ENCODE assay signal across 1 cellular context in genomic region chr1:41239988-41240610, GRCh38.
TF ChIP-seq lines count a peak whose summit lies in the region.

No MANE protein-coding gene starts in this region.

TF ChIP-seq in HepG2, 621 proteins besides CTCF, POLR2A, EP300 and RAD21 (continued from another document and continues in another):
- no peak for TF ChIP-seq ZNF550 (CRISPR knock-in tag; IDR thresholded peaks at IDR 0.05; ENCODE audit: borderline replicate concordance)
- TF ChIP-seq ZNF343 (CRISPR knock-in tag; IDR thresholded peaks at IDR 0.05), result no peak
- TF ChIP-seq ZNF10 (CRISPR knock-in tag; IDR thresholded peaks at IDR 0.05; ENCODE audit: borderline replicate concordance, low read depth), result no peak
- no peak for TF ChIP-seq ZNF841 (CRISPR knock-in tag; IDR thresholded peaks at IDR 0.05; ENCODE audit: borderline replicate concordance)
- TF ChIP-seq ZNF773 (CRISPR knock-in tag; IDR thresholded peaks at IDR 0.05; ENCODE audit: borderline replicate concordance), result no peak
- TF ChIP-seq ZSCAN9 (CRISPR knock-in tag; IDR thresholded peaks at IDR 0.05; ENCODE audit: borderline replicate concordance), result peak; percentile 86
- TF ChIP-seq ZNF552 (CRISPR knock-in tag; IDR thresholded peaks at IDR 0.05; ENCODE audit: borderline replicate concordance), result no peak
- no peak for TF ChIP-seq ZBTB14 (CRISPR knock-in tag; IDR thresholded peaks at IDR 0.05)
- no peak; the same call in 1 of the 2 replicates for TF ChIP-seq ZNF749 (CRISPR knock-in tag; IDR thresholded peaks at IDR 0.05; ENCODE audit: borderline replicate concordance)
- TF ChIP-seq ZNF556 (CRISPR knock-in tag; IDR thresholded peaks at IDR 0.05; ENCODE audit: borderline replicate concordance), result no peak
- TF ChIP-seq TEF (CRISPR knock-in tag; IDR thresholded peaks at IDR 0.05), result peak; percentile 54; the same call in 1 of the 2 replicates
- no peak for TF ChIP-seq SPEN (CRISPR knock-in tag; IDR thresholded peaks at IDR 0.05; ENCODE audit: low read depth)
- no peak for TF ChIP-seq ZNF484 (CRISPR knock-in tag; IDR thresholded peaks at IDR 0.05; ENCODE audit: borderline replicate concordance, low read depth)
- no peak for TF ChIP-seq ATRX (CRISPR knock-in tag; IDR thresholded peaks at IDR 0.05; ENCODE audit: borderline replicate concordance)
- peak; percentile 54; the same call in 1 of the 2 replicates for TF ChIP-seq THRA (CRISPR knock-in tag; IDR thresholded peaks at IDR 0.05; ENCODE audit: borderline replicate concordance)
- no peak for TF ChIP-seq ZNF232 (CRISPR knock-in tag; IDR thresholded peaks at IDR 0.05; ENCODE audit: borderline replicate concordance)
- TF ChIP-seq TFDP1 (CRISPR knock-in tag; IDR thresholded peaks at IDR 0.05; ENCODE audit: borderline replicate concordance), result 0 out of 2 replicates have a peak, but pooled peaks have one; percentile 43
- TF ChIP-seq NFRKB (IDR thresholded peaks at IDR 0.05), result no peak
- TF ChIP-seq KAT8 (CRISPR knock-in tag; IDR thresholded peaks at IDR 0.05), result peak; percentile 68; the same call in 1 of the 2 replicates
- TF ChIP-seq ATF5 (CRISPR knock-in tag; IDR thresholded peaks at IDR 0.05; ENCODE audit: low read depth), result no peak
- TF ChIP-seq ZBTB7A (CRISPR knock-in tag; IDR thresholded peaks at IDR 0.05), result no peak
- TF ChIP-seq LRRFIP1 (CRISPR knock-in tag; conservative IDR thresholded peaks at IDR 0.05), result no peak
- no peak for TF ChIP-seq ZNF432 (CRISPR knock-in tag; IDR thresholded peaks at IDR 0.05; ENCODE audit: borderline replicate concordance)
- TF ChIP-seq ZBTB4 (CRISPR knock-in tag; IDR thresholded peaks at IDR 0.05; ENCODE audit: borderline replicate concordance), result no peak
- no peak; the same call in 1 of the 2 replicates for TF ChIP-seq ZNF652 (CRISPR knock-in tag; IDR thresholded peaks at IDR 0.05; ENCODE audit: borderline replicate concordance, low read depth)
- TF ChIP-seq ZFP36L2 (CRISPR knock-in tag; IDR thresholded peaks at IDR 0.05), result no peak
- TF ChIP-seq ZNF83 (CRISPR knock-in tag; IDR thresholded peaks at IDR 0.05; ENCODE audit: borderline replicate concordance), result no peak
- TF ChIP-seq GABPA (IDR thresholded peaks at IDR 0.05; ENCODE audit: low read depth, low read length), result no peak
- TF ChIP-seq GABPA (CRISPR knock-in tag; IDR thresholded peaks at IDR 0.05; ENCODE audit: low read depth), result 0 out of 2 replicates have a peak, but pooled peaks have one; percentile 14
- no peak for TF ChIP-seq RNF2 (conservative IDR thresholded peaks at IDR 0.05; ENCODE audit: low read depth)
- peak; percentile 54 for TF ChIP-seq STAG1 (CRISPR knock-in tag; IDR thresholded peaks at IDR 0.05)
- TF ChIP-seq ZGPAT (CRISPR knock-in tag; IDR thresholded peaks at IDR 0.05), result peak; percentile 86
- no peak for TF ChIP-seq CBX1 (IDR thresholded peaks at IDR 0.05; ENCODE audit: low read depth)
- no peak for TF ChIP-seq ZNF615 (CRISPR knock-in tag; IDR thresholded peaks at IDR 0.05; ENCODE audit: borderline replicate concordance)
- TF ChIP-seq ZBTB33 (CRISPR knock-in tag; IDR thresholded peaks at IDR 0.05), result no peak
- TF ChIP-seq AHR (CRISPR knock-in tag; IDR thresholded peaks at IDR 0.05), result no peak
- no peak for TF ChIP-seq HOXA7 (CRISPR knock-in tag; IDR thresholded peaks at IDR 0.05)
- no peak for TF ChIP-seq ATF7 (IDR thresholded peaks at IDR 0.05)
- no peak for TF ChIP-seq ATF7 (CRISPR knock-in tag; IDR thresholded peaks at IDR 0.05)
- no peak for TF ChIP-seq PREB (CRISPR knock-in tag; IDR thresholded peaks at IDR 0.05)
- no peak for TF ChIP-seq LBX2 (CRISPR knock-in tag; IDR thresholded peaks at IDR 0.05; ENCODE audit: borderline replicate concordance)
- TF ChIP-seq ZNF326 (CRISPR knock-in tag; IDR thresholded peaks at IDR 0.05; ENCODE audit: borderline replicate concordance), result no peak
- TF ChIP-seq NFIC (IDR thresholded peaks at IDR 0.05; ENCODE audit: low read length), result peak; percentile 94
- no peak for TF ChIP-seq ZNF790 (CRISPR knock-in tag; IDR thresholded peaks at IDR 0.05; ENCODE audit: borderline replicate concordance)
- TF ChIP-seq CREM (IDR thresholded peaks at IDR 0.05), result peak; percentile 93
- TF ChIP-seq CREM (CRISPR knock-in tag; IDR thresholded peaks at IDR 0.05), result no peak
- no peak for TF ChIP-seq AGO1 (IDR thresholded peaks at IDR 0.05; ENCODE audit: low read depth, low read length, poor library complexity, severe bottlenecking)
- no peak; the same call in 1 of the 2 replicates for TF ChIP-seq DRAP1 (CRISPR knock-in tag; IDR thresholded peaks at IDR 0.05)
- TF ChIP-seq SALL1 (CRISPR knock-in tag; IDR thresholded peaks at IDR 0.05), result peak; percentile 17; the same call in 1 of the 2 replicates
- TF ChIP-seq IKZF4 (CRISPR knock-in tag; IDR thresholded peaks at IDR 0.05; ENCODE audit: borderline replicate concordance, low read depth, not compliant biosample characterization), result no peak
- no peak for TF ChIP-seq CREB1 (IDR thresholded peaks at IDR 0.05)
- TF ChIP-seq CREB1 (CRISPR knock-in tag; IDR thresholded peaks at IDR 0.05), result peak; percentile 78
- no peak for TF ChIP-seq ZNF562 (CRISPR knock-in tag; IDR thresholded peaks at IDR 0.05; ENCODE audit: borderline replicate concordance)
